ENCODE assay signal across 11 cellular contexts in the genomic region with DNA sequence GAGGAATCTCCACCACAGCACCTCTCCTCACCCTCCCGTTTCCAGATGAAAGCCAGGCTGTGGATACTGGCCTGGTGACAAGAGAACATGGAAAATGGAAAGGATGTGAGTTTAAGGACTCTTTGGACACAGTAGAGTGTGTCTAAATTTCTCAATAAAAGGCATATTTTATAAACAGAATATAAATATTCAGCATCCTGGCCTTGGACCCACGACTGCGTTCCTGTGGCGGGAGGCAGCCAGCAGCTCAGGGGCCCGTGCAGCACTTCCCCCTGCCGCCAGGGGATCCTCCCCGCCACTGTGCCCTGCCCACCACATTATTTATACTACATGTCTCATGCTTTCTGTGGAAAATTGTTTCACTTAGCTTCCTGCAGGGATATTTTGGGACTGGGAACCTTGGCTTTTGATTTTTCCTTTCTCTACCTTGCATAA.
DNase-seq lines count a peak whose midpoint lies in the region; ATAC-seq and TF ChIP-seq lines count a peak whose summit lies in the region.
"Had no signal": no experiment of that assay in that cellular context is flagged by ENCODE, and none has a peak within 500 bp of the region (broad histone marks: within the 10 kb centered on the region; RNA-seq: fewer than 3 reads in every experiment).

No MANE protein-coding gene starts in this region.

- WGBS in hepatocyte (ENCODE audit: low lambda C conversion rate, missing lambda C conversion rate): 48% methylated on average over 4 of the region's 7 CpGs

- H4K20me1 ChIP-seq in hepatocyte (ENCODE audit: insufficient read depth, poor library complexity, severe bottlenecking): no peaks in the 10 kb centered on the region

- no peak overlapping the region for H2AFZ ChIP-seq in hepatocyte

- no peaks in the 10 kb centered on the region for H3K79me2 ChIP-seq in hepatocyte

- H3K4me3 ChIP-seq in astrocyte of the cerebellum (ENCODE audit: low read depth, low read length) (no peak overlapping the region), hepatocyte (no peak overlapping the region)
- H3K4me3 ChIP-seq: HAP-1 had no signal

- peak; percentile 11 for DNase-seq in H4 (ENCODE audit: low spot score)
- DNase-seq in astrocyte of the cerebellum (ENCODE audit: low read depth): no peak
- no peak for DNase-seq in hepatocyte (ENCODE audit: low spot score)
- peak; percentile 40 for DNase-seq in stromal cell of bone marrow (ENCODE audit: low read depth)
- DNase-seq in omental fat pad (ENCODE audit: low spot score): no peak
- no peak for DNase-seq in activated CD4-positive, alpha-beta T cell treated with anti-CD3 and anti-CD28 coated beads for 48 hours
- DNase-seq: EL, T-helper 9 cell had no signal

- H3K36me3 ChIP-seq in hepatocyte (replicated peaks; ENCODE audit: insufficient read depth, low read depth): no peaks in the 10 kb centered on the region
- H3K36me3 ChIP-seq: HAP-1 had no signal

- no peak for ATAC-seq in omental fat pad (ENCODE audit: low FRiP score)
- no peak for ATAC-seq in GM21737 (IDR thresholded peaks at IDR 0.05; ENCODE audit: unreplicated experiment)
- ATAC-seq in HG03108 (IDR thresholded peaks at IDR 0.05; ENCODE audit: unreplicated experiment): no peak

- TF ChIP-seq CTCF in astrocyte of the cerebellum (IDR thresholded peaks at IDR 0.05; ENCODE audit: low read depth, low read length, missing control alignments): peak; percentile 28
- TF ChIP-seq CTCF in hepatocyte (IDR thresholded peaks at IDR 0.05; ENCODE audit: poor library complexity): no peak
- no peak for TF ChIP-seq CTCF in omental fat pad (IDR thresholded peaks at IDR 0.05)

- H3K27me3 ChIP-seq in hepatocyte: no peaks in the 10 kb centered on the region

- H3K9me2 ChIP-seq in hepatocyte (replicated peaks; ENCODE audit: insufficient read depth): no peaks in the 10 kb centered on the region

- H3K27ac ChIP-seq in hepatocyte: peak overlapping the region; percentile 4

- in situ Hi-C loops in astrocyte of the cerebellum (cut with HindIII; ENCODE audit: low sequenced_read_pairs): no loop called here

- no peaks in the 10 kb centered on the region for H3K9me3 ChIP-seq in hepatocyte (ENCODE audit: low read depth)
- H3K9me3 ChIP-seq: HAP-1 had no signal

- H3K4me1 ChIP-seq in hepatocyte (ENCODE audit: insufficient read depth): no peaks in the 10 kb centered on the region
- H3K4me1 ChIP-seq: HAP-1 had no signal

- H3K4me2 ChIP-seq in hepatocyte: no peak overlapping the region

Comparison
In these comparisons a context has a peak if more than half of its experiments do, and no peak if none do; other contexts are left out.
1. DNase-seq: peak in H4 (single experiment) and stromal cell of bone marrow (single experiment); none in astrocyte of the cerebellum (single experiment), hepatocyte (single experiment), omental fat pad (single experiment) and activated CD4-positive, alpha-beta T cell treated with anti-CD3 and anti-CD28 coated beads for 48 hours (single experiment).